11 cellular contexts compared by ENCODE assay signal in genomic region chr1:231037585-231038517, GRCh38. TPM values are rescaled to one million over a fixed set of nuclear protein-coding genes. Genes with fewer than 3 reads are reported as not detected.
DNase-seq lines count a peak whose midpoint lies in the region; ATAC-seq, FAIRE-seq and TF ChIP-seq lines count a peak whose summit lies in the region.
"Had no signal": no experiment of that assay in that cellular context is flagged by ENCODE, and none has a peak within 500 bp of the region (broad histone marks: within the 10 kb centered on the region; RNA-seq: fewer than 3 reads in every experiment).

No MANE protein-coding gene starts in this region.

- H3K27ac Mint-ChIP-seq in CD4-positive, alpha-beta T cell: no peak overlapping the region
- H3K27ac Mint-ChIP-seq in naive thymus-derived CD8-positive, alpha-beta T cell: peak overlapping the region in 3 of 10 donors; percentile 6 to 62 (median 40)

- H3K4me3 Mint-ChIP-seq in CD4-positive, alpha-beta T cell: peak overlapping the region; percentile 88
- H3K4me3 Mint-ChIP-seq in naive thymus-derived CD8-positive, alpha-beta T cell: peak overlapping the region in 6 of 10 donors; percentile 30 to 83 (median 68)

- H3K27ac ChIP-seq in CD4-positive, alpha-beta T cell (ENCODE audit: low read depth, low read length): no peak overlapping the region
- H3K27ac ChIP-seq in HEK293 (ENCODE audit: extremely low read depth, low read depth, low read length): peak overlapping the region; percentile 78
- no peak overlapping the region for H3K27ac ChIP-seq in kidney (ENCODE audit: low read depth in 2 of 2, low read length in 2 of 2)

- CTCF ChIA-PET in CD4-positive, alpha-beta T cell (lab: Charles Lee): no interaction called here
- CTCF ChIA-PET in HEK293 (lab: Yijun Ruan, JAX): interaction anchor here (0.6 to 1.2 kb wide), 8 partner anchors 22 to 396 kb away, joined by 3 to 9 read pairs (median 3); partner anchors contain the start of gene COG2

- POLR2A ChIA-PET in CD4-positive, alpha-beta T cell (lab: Charles Lee): interaction anchor here (0.6 to 3.8 kb wide), 3 partner anchors 9 to 202 kb away, joined by 3 to 23 read pairs (median 4); no protein-coding TSS in a partner anchor
- POLR2A ChIA-PET in HEK293 (lab: Yijun Ruan, JAX): interaction anchor here (0.6 to 1.9 kb wide), 8 partner anchors 12 to 300 kb away, joined by 3 to 5 read pairs (median 4); partner anchors contain the start of genes ARV1, EXOC8, SPRTN and TRIM67
- POLR2A ChIA-PET in naive thymus-derived CD8-positive, alpha-beta T cell (lab: Charles Lee): interaction anchor here (4.9 kb wide), 1 partner anchor 60 kb away, joined by 25 read pairs; the partner anchor contains the start of genes ARV1 and TTC13

- no peak overlapping the region for H3K9ac ChIP-seq in kidney (ENCODE audit: low read length in 2 of 2)

- H3K36me3 ChIP-seq in HEK293 (ENCODE audit: control insufficient read depth in 2 of 2, insufficient read depth in 1 of 2, low read length in 2 of 2): no peaks in the 10 kb centered on the region
- no peaks in the 10 kb centered on the region for H3K36me3 ChIP-seq in kidney (ENCODE audit: control insufficient read depth in 1 of 2, insufficient read depth in 2 of 2, low read length in 2 of 2)

- no peaks in the 10 kb centered on the region for H3K27me3 Mint-ChIP-seq in CD4-positive, alpha-beta T cell
- peaks cover 0 to 2% (median 0%) of the 10 kb centered on the region in 5 donors for H3K27me3 Mint-ChIP-seq in naive thymus-derived CD8-positive, alpha-beta T cell

- DNase-seq in CD4-positive, alpha-beta T cell: no peak
- DNase-seq in astrocyte of the hippocampus (ENCODE audit: low read depth, low spot score) (peak; percentile 33), kidney (no peak), OCI-M2 (lab: John Stamatoyannopoulos, UW; ENCODE audit: unreplicated experiment) (no peak), left colon (no peak)
- no peak for DNase-seq in naive thymus-derived CD8-positive, alpha-beta T cell
- DNase-seq: activated T-cell treated with anti-CD3 and anti-CD28 coated beads for 4 hours, COR-L47, midbrain, T1000 had no signal

- intact Hi-C loops in CD4-positive, alpha-beta T cell (cut with DNase I, micrococcal nuclease): loop anchor here (2.0 to 5.0 kb wide), 3 partner anchors 59 to 396 kb away; partner anchors contain the start of genes ARV1 (in 1 of the 2), COG2 (in 1 of the 2) and TTC13 (in 1 of the 2)
- intact Hi-C loops in kidney (cut with DNase I) (no loop called here), left colon (cut with DNase I, micrococcal nuclease) (no loop called here)

- H3K4me3 ChIP-seq in HEK293 (ENCODE audit: low read depth, low read length) (no peak overlapping the region), kidney (ENCODE audit: low read length in 2 of 2) (no peak overlapping the region)

- H3K36me3 Mint-ChIP-seq in CD4-positive, alpha-beta T cell (ENCODE audit: low read depth): no peaks in the 10 kb centered on the region
- H3K36me3 Mint-ChIP-seq in naive thymus-derived CD8-positive, alpha-beta T cell: peaks cover 0 to 2% (median 0%) of the 10 kb centered on the region in 3 donors

- H3K9me3 ChIP-seq in CD4-positive, alpha-beta T cell (ENCODE audit: control insufficient read depth, low read length): no peaks in the 10 kb centered on the region
- H3K9me3 ChIP-seq in HEK293 (ENCODE audit: control insufficient read depth, insufficient read depth, low read depth, low read length) (no peaks in the 10 kb centered on the region), kidney (ENCODE audit: control insufficient read depth in 1 of 2, low read length in 2 of 2) (no peaks in the 10 kb centered on the region)

- H3K4me1 Mint-ChIP-seq in CD4-positive, alpha-beta T cell (ENCODE audit: low read depth): peaks cover 45% of the 10 kb centered on the region
- H3K4me1 Mint-ChIP-seq in naive thymus-derived CD8-positive, alpha-beta T cell: peaks cover 21 to 46% (median 38%) of the 10 kb centered on the region in 4 donors

- no peak for TF ChIP-seq CTCF in CD4-positive, alpha-beta T cell (IDR thresholded peaks at IDR 0.05)
- TF ChIP-seq CTCF in HEK293 (tag by site-specific recombination; IDR thresholded peaks at IDR 0.05): no peak
- TF ChIP-seq CTCF in kidney (IDR thresholded peaks at IDR 0.05; ENCODE audit: borderline replicate concordance, extremely low read depth, insufficient read depth): no peak

- H3K9me3 Mint-ChIP-seq in CD4-positive, alpha-beta T cell: no peaks in the 10 kb centered on the region
- no peaks in the 10 kb centered on the region for H3K9me3 Mint-ChIP-seq in naive thymus-derived CD8-positive, alpha-beta T cell

- H3K4me1 ChIP-seq in HEK293 (ENCODE audit: control insufficient read depth, insufficient read depth, low read length) (peaks cover 18% of the 10 kb centered on the region), kidney (ENCODE audit: control insufficient read depth in 1 of 2, insufficient read depth in 1 of 2, low read depth in 1 of 2, low read length in 2 of 2) (peaks cover 0 to 5% of the 10 kb centered on the region in 2 donors)

- no peak for ATAC-seq in CD4-positive, alpha-beta T cell (ENCODE audit: poor library complexity)
- no peak for ATAC-seq in naive thymus-derived CD8-positive, alpha-beta T cell
- no peak for ATAC-seq in left colon

- H3K27me3 ChIP-seq in CD4-positive, alpha-beta T cell (ENCODE audit: control insufficient read depth, insufficient read depth, low read length): no peaks in the 10 kb centered on the region

- FAIRE-seq in kidney (lab: Jason Lieb, UNC): no peak

TF ChIP-seq in HEK293, 187 proteins besides CTCF, POLR2A, EP300 and RAD21 (continues in another document):
- no peak for TF ChIP-seq ZNF747 (tag by site-specific recombination; IDR thresholded peaks at IDR 0.05)
- TF ChIP-seq TSHZ1 (tag by site-specific recombination; IDR thresholded peaks at IDR 0.05; ENCODE audit: borderline replicate concordance): no peak; the same call in 1 of the 2 replicates
- TF ChIP-seq ZNF138 (tag by site-specific recombination; IDR thresholded peaks at IDR 0.05; ENCODE audit: borderline replicate concordance): no peak
- TF ChIP-seq IKZF3 (tag by site-specific recombination; IDR thresholded peaks at IDR 0.05): peak; percentile 93
- TF ChIP-seq ZNF146 (tag by site-specific recombination; IDR thresholded peaks at IDR 0.05): 0 out of 2 replicates have a peak, but pooled peaks have one; percentile 18
- TF ChIP-seq PRDM1 (tag by site-specific recombination; IDR thresholded peaks at IDR 0.05): no peak
- TF ChIP-seq SP2 (tag by site-specific recombination; IDR thresholded peaks at IDR 0.05): no peak
- no peak for TF ChIP-seq ZNF202 (tag by site-specific recombination; IDR thresholded peaks at IDR 0.05; ENCODE audit: borderline replicate concordance)
- peak; percentile 87 for TF ChIP-seq ZNF580 (tag by site-specific recombination; IDR thresholded peaks at IDR 0.05)

RNA-seq across cellular contexts. Expression of gene FAM89A, which starts 2.2 kb away (rescaled TPM):
- total RNA-seq in CD4-positive, alpha-beta T cell: 1 to 10 TPM; 3.3 to 4.0 TPM
- total RNA-seq in naive thymus-derived CD8-positive, alpha-beta T cell: 1 to 10 TPM; 8.7 to 9.3 TPM
- 10 to 100 TPM in 1 of 3 donors, 1 to 10 TPM in 2; 7.4 to 11.1 (median 9.5) TPM for polyA plus RNA-seq in naive thymus-derived CD8-positive, alpha-beta T cell
- total RNA-seq in kidney: 14.9 TPM
- polyA plus RNA-seq in kidney (ENCODE audit: insufficient read depth, low read depth, low replicate concordance): 19.9 TPM
- 1 to 10 TPM; 4.2 to 4.5 TPM for total RNA-seq in left colon

RNA-seq across cellular contexts. Expression of gene ARV1, which starts 59.0 kb away (rescaled TPM):
- 1 to 10 TPM; 1.5 to 1.8 TPM for total RNA-seq in CD4-positive, alpha-beta T cell
- 10 to 100 TPM; 10.6 to 13.4 TPM for total RNA-seq in naive thymus-derived CD8-positive, alpha-beta T cell
- polyA plus RNA-seq in naive thymus-derived CD8-positive, alpha-beta T cell: 10 to 100 TPM; 30.1 to 35.2 (median 30.9) TPM
- total RNA-seq in kidney (21.1 TPM), left colon (10 to 100 TPM; 23.4 to 29.7 TPM)
- polyA plus RNA-seq in kidney (ENCODE audit: insufficient read depth, low read depth, low replicate concordance): 38.5 TPM

RNA-seq across cellular contexts. Expression of gene TTC13, which starts 59.2 kb away (rescaled TPM):
- total RNA-seq in CD4-positive, alpha-beta T cell: 10 to 100 TPM; 24.9 to 25.0 TPM
- 10 to 100 TPM; 46.6 to 50.0 TPM for total RNA-seq in naive thymus-derived CD8-positive, alpha-beta T cell
- 10 to 100 TPM in 1 of 3 donors, 1 to 10 TPM in 2; 6.9 to 10.4 (median 8.0) TPM for polyA plus RNA-seq in naive thymus-derived CD8-positive, alpha-beta T cell
- total RNA-seq in kidney (15.6 TPM), left colon (10 to 100 TPM; 32.2 to 35.7 TPM)
- 4.2 TPM for polyA plus RNA-seq in kidney (ENCODE audit: insufficient read depth, low read depth, low replicate concordance)

Comparison
In these comparisons a context has a peak if more than half of its experiments do, and no peak if none do; other contexts are left out.
1. intact Hi-C loops: an anchor here in CD4-positive, alpha-beta T cell (2.0 to 5.0 kb wide); none called in kidney and left colon.